8 cellular contexts compared by ENCODE assay signal in genomic region chr22:36383110-36383581, GRCh38. TPM values are rescaled to one million over a fixed set of nuclear protein-coding genes. Genes with fewer than 3 reads are reported as not detected.
A peak's percentile ranks its signal among the peaks of the same experiment; 100 is the strongest.
DNase-seq lines count a peak whose midpoint lies in the region; ATAC-seq and TF ChIP-seq lines count a peak whose summit lies in the region.

No MANE protein-coding gene starts in this region.

- TF ChIP-seq CTCF in Peyer's patch (IDR thresholded peaks at IDR 0.05) = no peak
- no peak for TF ChIP-seq CTCF in mammary epithelial cell (conservative IDR thresholded peaks at IDR 0.05 in 1 of 2, IDR thresholded peaks at IDR 0.05 in 1 of 2; ENCODE audit: extremely low read depth in 1 of 2, insufficient read depth in 1 of 2, low read depth in 1 of 2, low read length in 2 of 2)
- TF ChIP-seq CTCF in neural crest cell (conservative IDR thresholded peaks at IDR 0.05) = no peak

- H3K79me2 ChIP-seq in mammary epithelial cell (ENCODE audit: insufficient read depth, low read length) = peaks cover 95% of the 10 kb centered on the region

- 3% methylated on average over 4 of the region's 4 CpGs for WGBS in mammary epithelial cell (ENCODE audit: low coverage, missing lambda C conversion rate)

- H3K4me3 ChIP-seq in Peyer's patch = peak overlapping the region in 3 of 4 donors; percentile 0 to 99 (median 18)
- no peak overlapping the region for H3K4me3 ChIP-seq in mammary epithelial cell (replicated peaks in 1 of 3; ENCODE audit: insufficient read depth in 1 of 3, low read depth in 2 of 3, low read length in 3 of 3)

- peak overlapping the region; percentile 15 for H3K4me3 Mint-ChIP-seq in neural crest cell

- H3K4me1 Mint-ChIP-seq in neural crest cell = peaks cover 42% of the 10 kb centered on the region

- peaks cover 0 to 13% (median 0%) of the 10 kb centered on the region in 3 donors for H3K36me3 ChIP-seq in Peyer's patch
- H3K36me3 ChIP-seq in mammary epithelial cell (ENCODE audit: insufficient read depth, low read length) = peaks cover 20% of the 10 kb centered on the region

- H3K27me3 Mint-ChIP-seq in neural crest cell (ENCODE audit: low read depth) = no peaks in the 10 kb centered on the region

- peaks cover 32% of the 10 kb centered on the region for H4K20me1 ChIP-seq in mammary epithelial cell (ENCODE audit: insufficient read depth, low read length)

- no peaks in the 10 kb centered on the region for H3K9me3 Mint-ChIP-seq in neural crest cell

- intact Hi-C loops in mammary epithelial cell (cut with micrococcal nuclease) = no loop called here

- H3K9ac ChIP-seq in mammary epithelial cell (ENCODE audit: insufficient read depth, low read length) = no peak overlapping the region

- peak; percentile 40 for DNase-seq in DMS53 (lab: John Stamatoyannopoulos, UW)
- no peak for DNase-seq in DMS53 treated with DMSO at 0.1 percent for 48 hours (lab: John Stamatoyannopoulos, UW; ENCODE audit: unreplicated experiment)
- peak in 2 of 3 donors; percentile 94 to 95 for DNase-seq in Peyer's patch
- DNase-seq in mammary epithelial cell = peak; percentile 82
- no peak for DNase-seq in neural crest cell (ENCODE audit: low read depth, low spot score)
- DNase-seq in NOMO-1 (lab: John Stamatoyannopoulos, UW; ENCODE audit: unreplicated experiment in 2 of 2) = no peak
- no peak for DNase-seq in effector CD8-positive, alpha-beta T cell (lab: John Stamatoyannopoulos, UW)

- peak in 1 of 2 donors; percentile 16 for TF ChIP-seq POLR2A in Peyer's patch (IDR thresholded peaks at IDR 0.05)

- H3K9me3 ChIP-seq in Peyer's patch (no peaks in the 10 kb centered on the region), mammary epithelial cell (replicated peaks; ENCODE audit: insufficient read depth, low read length) (no peaks in the 10 kb centered on the region)

- H3K4me1 ChIP-seq in Peyer's patch (peaks cover 0 to 74% (median 42%) of the 10 kb centered on the region in 4 donors), mammary epithelial cell (ENCODE audit: insufficient read depth, low read length) (peaks cover 57% of the 10 kb centered on the region)

- in situ Hi-C loops in mammary epithelial cell (cut with MboI; ENCODE audit: low sequenced_read_pairs in 2 of 2) = no loop called here

- H3K27ac ChIP-seq in Peyer's patch (peak overlapping the region; percentile 89 to 100 (median 99)), mammary epithelial cell (ENCODE audit: insufficient read depth, low read depth, low read length) (peak overlapping the region; percentile 6)

- peak overlapping the region; percentile 91 for H3K27ac Mint-ChIP-seq in neural crest cell (ENCODE audit: unreplicated experiment)

- no peak for ATAC-seq in HG03469 (IDR thresholded peaks at IDR 0.05; ENCODE audit: unreplicated experiment)

- no peak overlapping the region for H2AFZ ChIP-seq in mammary epithelial cell (ENCODE audit: low read depth, low read length)

- BruUV-seq in mammary epithelial cell (replicated peaks; lab: Mats Ljungman, UMichigan) = no TSS peak

- peaks cover 6% of the 10 kb centered on the region for H3K36me3 Mint-ChIP-seq in neural crest cell (ENCODE audit: low read depth)

- H3K27me3 ChIP-seq in Peyer's patch (no peaks in the 10 kb centered on the region), mammary epithelial cell (ENCODE audit: insufficient read depth, low read length) (no peaks in the 10 kb centered on the region)

- peak overlapping the region; percentile 50 for H3K4me2 ChIP-seq in mammary epithelial cell (ENCODE audit: insufficient read depth, low read depth, low read length)

- CTCF ChIA-PET in mammary epithelial cell (lab: Charles Lee; ENCODE audit: low non-redundant PET) = no interaction called here

- dilution Hi-C loops in mammary epithelial cell (cut with HindIII; ENCODE audit: low sequenced_read_pairs) = no loop called here

RNA-seq across cellular contexts. Expression of gene MYH9, which starts 4.6 kb away (rescaled TPM):
- total RNA-seq in Peyer's patch (100 to 1,000 TPM; 337 to 553 (median 433) TPM), mammary epithelial cell (1,000 to 10,000 TPM; 1,183 to 1,246 TPM), neural crest cell (160 and 171 TPM in 2 replicates)
- polyA plus RNA-seq in mammary epithelial cell = 295 TPM
- polyA minus RNA-seq in mammary epithelial cell = 996 TPM

Comparison
In these comparisons a context has a peak if more than half of its experiments do, and no peak if none do; other contexts are left out.
1. DNase-seq: peak in DMS53 (single experiment), Peyer's patch (2 of 3) and mammary epithelial cell (single experiment); none in DMS53 treated with DMSO at 0.1 percent for 48 hours (single experiment), neural crest cell (single experiment), NOMO-1 (0 of 2) and effector CD8-positive, alpha-beta T cell (single experiment).
2. H3K4me3 ChIP-seq: peak in Peyer's patch (3 of 4); none in mammary epithelial cell (0 of 3).